20 cellular contexts compared by ENCODE assay signal in the genomic region with DNA sequence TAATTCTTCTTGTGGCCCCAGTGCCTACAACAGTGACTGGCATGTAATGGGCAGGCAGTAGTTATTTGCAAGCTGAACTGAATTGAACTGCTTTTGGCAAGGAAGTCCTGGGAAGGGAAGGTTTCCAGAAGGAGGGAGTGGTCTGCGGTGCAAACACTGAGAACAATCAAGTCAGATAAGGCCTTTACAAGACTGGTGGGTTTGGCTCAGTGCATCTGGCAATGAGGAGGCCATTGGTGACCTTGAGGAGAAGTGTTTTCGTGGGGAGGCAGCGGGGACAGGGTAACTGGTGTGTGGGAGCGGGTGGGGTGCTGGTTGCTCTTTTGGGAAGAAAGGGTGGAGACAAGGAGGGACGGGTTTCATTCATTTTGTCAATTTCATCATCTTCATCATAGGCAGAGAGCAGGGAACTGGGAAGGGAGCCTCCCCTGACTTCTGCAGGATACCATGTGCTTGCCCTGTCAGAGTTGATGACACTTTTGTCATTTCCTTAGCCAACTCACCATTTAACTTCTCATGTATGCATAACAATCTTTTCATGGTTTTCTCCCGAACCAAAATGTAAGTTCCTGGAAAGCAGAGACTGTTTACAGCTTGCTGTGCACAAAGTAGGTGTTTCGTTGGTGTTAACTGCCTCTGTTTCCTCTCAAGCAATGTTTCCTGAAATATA. TPM values are rescaled to one million over a fixed set of nuclear protein-coding genes. Genes with fewer than 3 reads are reported as not detected.
A peak's percentile ranks its signal among the peaks of the same experiment; 100 is the strongest.
DNase-seq lines count a peak whose midpoint lies in the region; ATAC-seq and TF ChIP-seq lines count a peak whose summit lies in the region.
"Had no signal": no experiment of that assay in that cellular context is flagged by ENCODE, and none has a peak within 500 bp of the region (broad histone marks: within the 10 kb centered on the region; RNA-seq: fewer than 3 reads in every experiment).

No MANE protein-coding gene starts in this region.

- no peaks in the 10 kb centered on the region for H3K9me3 ChIP-seq in mucosa of rectum (ENCODE audit: control insufficient read depth in 2 of 2, low read length in 2 of 2)
- H3K9me3 ChIP-seq: tibial nerve had no signal

- no peaks in the 10 kb centered on the region for H3K36me3 ChIP-seq in mucosa of rectum (ENCODE audit: control insufficient read depth in 2 of 2, insufficient read depth in 2 of 2, low read length in 2 of 2)
- H3K36me3 ChIP-seq: tibial nerve had no signal

- POLR2A ChIA-PET in activated naive CD8-positive, alpha-beta T cell treated with anti-CD3 and anti-CD28 coated beads, Interleukin-2, amount 10 ng/mL, durations not matched to agents 7 days and 5 days (lab: Charles Lee): interaction anchor here (1.2 kb wide), 1 partner anchor 9 kb away, joined by 3 read pairs; no protein-coding TSS in a partner anchor

- H3K27me3 ChIP-seq in mucosa of rectum (ENCODE audit: control insufficient read depth in 2 of 2, insufficient read depth in 2 of 2, low read length in 2 of 2): no peaks in the 10 kb centered on the region
- H3K27me3 ChIP-seq: tibial nerve had no signal

- no peak for DNase-seq in activated naive CD8-positive, alpha-beta T cell treated with anti-CD3 and anti-CD28 coated beads, Interleukin-2, amount 10 ng/mL, durations not matched to agents 7 days and 5 days
- DNase-seq in activated naive CD8-positive, alpha-beta T cell treated with anti-CD3 and anti-CD28 coated beads for 36 hours: no peak
- DNase-seq in dermis blood vessel endothelial cell: peak; percentile 31
- DNase-seq in type B pancreatic cell (ENCODE audit: extremely low spot score, unreplicated experiment): peak; percentile 63
- no peak for DNase-seq in HuH-7 (ENCODE audit: low spot score)
- DNase-seq in KG1 (lab: John Stamatoyannopoulos, UW): no peak
- DNase-seq: activated T-cell treated with anti-CD3 and anti-CD28 coated beads, Interleukin-2, amount 50 U/mL, for 4 hours; anterior cingulate cortex; Calu3; cortex of kidney; GDM1; HFFc6; naive thymus-derived CD4-positive, alpha-beta T cell; NCI-H1694; NCI-H510A had no signal

- peaks cover 9 to 25% of the 10 kb centered on the region in 2 donors for H3K4me1 ChIP-seq in mucosa of rectum (ENCODE audit: control insufficient read depth in 2 of 2, insufficient read depth in 2 of 2, low read length in 2 of 2)

- no peaks in the 10 kb centered on the region for H3K9me3 Mint-ChIP-seq in activated naive CD8-positive, alpha-beta T cell treated with anti-CD3 and anti-CD28 coated beads, Interleukin-2, amount 10 ng/mL, durations not matched to agents 7 days and 5 days
- no peaks in the 10 kb centered on the region for H3K9me3 Mint-ChIP-seq in activated naive CD8-positive, alpha-beta T cell treated with anti-CD3 and anti-CD28 coated beads for 36 hours
- no peaks in the 10 kb centered on the region for H3K9me3 Mint-ChIP-seq in type B pancreatic cell
- H3K9me3 Mint-ChIP-seq: activated T-cell treated with anti-CD3 and anti-CD28 coated beads, Interleukin-2, amount 50 U/mL, for 4 hours; HFFc6; naive thymus-derived CD4-positive, alpha-beta T cell; WTC11 had no signal

- no peak for ATAC-seq in activated naive CD8-positive, alpha-beta T cell treated with anti-CD3 and anti-CD28 coated beads, Interleukin-2, amount 10 ng/mL, durations not matched to agents 7 days and 5 days (ENCODE audit: low read depth)
- no peak for ATAC-seq in HG02588 (IDR thresholded peaks at IDR 0.05; ENCODE audit: unreplicated experiment)
- ATAC-seq: activated T-cell treated with anti-CD3 and anti-CD28 coated beads, Interleukin-2, amount 50 U/mL, for 4 hours; naive thymus-derived CD4-positive, alpha-beta T cell; WTC11 had no signal

- peaks cover 21% of the 10 kb centered on the region for H3K27me3 Mint-ChIP-seq in activated naive CD8-positive, alpha-beta T cell treated with anti-CD3 and anti-CD28 coated beads, Interleukin-2, amount 10 ng/mL, durations not matched to agents 7 days and 5 days
- peaks cover 2% of the 10 kb centered on the region for H3K27me3 Mint-ChIP-seq in activated naive CD8-positive, alpha-beta T cell treated with anti-CD3 and anti-CD28 coated beads for 36 hours
- no peaks in the 10 kb centered on the region for H3K27me3 Mint-ChIP-seq in type B pancreatic cell

- no peaks in the 10 kb centered on the region for H3K36me3 Mint-ChIP-seq in activated naive CD8-positive, alpha-beta T cell treated with anti-CD3 and anti-CD28 coated beads, Interleukin-2, amount 10 ng/mL, durations not matched to agents 7 days and 5 days
- H3K36me3 Mint-ChIP-seq in activated naive CD8-positive, alpha-beta T cell treated with anti-CD3 and anti-CD28 coated beads for 36 hours: no peaks in the 10 kb centered on the region
- no peaks in the 10 kb centered on the region for H3K36me3 Mint-ChIP-seq in type B pancreatic cell
- H3K36me3 Mint-ChIP-seq: naive thymus-derived CD4-positive, alpha-beta T cell; WTC11 had no signal

- no peak overlapping the region for H3K4me3 Mint-ChIP-seq in activated naive CD8-positive, alpha-beta T cell treated with anti-CD3 and anti-CD28 coated beads, Interleukin-2, amount 10 ng/mL, durations not matched to agents 7 days and 5 days
- no peak overlapping the region for H3K4me3 Mint-ChIP-seq in activated naive CD8-positive, alpha-beta T cell treated with anti-CD3 and anti-CD28 coated beads for 36 hours
- H3K4me3 Mint-ChIP-seq in type B pancreatic cell: no peak overlapping the region
- H3K4me3 Mint-ChIP-seq: activated T-cell treated with anti-CD3 and anti-CD28 coated beads, Interleukin-2, amount 50 U/mL, for 4 hours; HFFc6; WTC11 had no signal

- H3K27ac Mint-ChIP-seq in activated naive CD8-positive, alpha-beta T cell treated with anti-CD3 and anti-CD28 coated beads, Interleukin-2, amount 10 ng/mL, durations not matched to agents 7 days and 5 days: peak overlapping the region; percentile 32
- no peak overlapping the region for H3K27ac Mint-ChIP-seq in activated naive CD8-positive, alpha-beta T cell treated with anti-CD3 and anti-CD28 coated beads for 36 hours
- H3K27ac Mint-ChIP-seq in type B pancreatic cell: peak overlapping the region; percentile 91
- H3K27ac Mint-ChIP-seq: HFFc6, WTC11 had no signal

- H3K4me1 Mint-ChIP-seq in activated naive CD8-positive, alpha-beta T cell treated with anti-CD3 and anti-CD28 coated beads, Interleukin-2, amount 10 ng/mL, durations not matched to agents 7 days and 5 days: peaks cover 14% of the 10 kb centered on the region
- no peaks in the 10 kb centered on the region for H3K4me1 Mint-ChIP-seq in activated naive CD8-positive, alpha-beta T cell treated with anti-CD3 and anti-CD28 coated beads for 36 hours
- H3K4me1 Mint-ChIP-seq in type B pancreatic cell (ENCODE audit: unreplicated experiment): peaks cover 11% of the 10 kb centered on the region

- peak overlapping the region in 1 of 2 donors; percentile 45 for H3K9ac ChIP-seq in mucosa of rectum (ENCODE audit: low read depth in 1 of 2, low read length in 2 of 2)

- peak overlapping the region in 1 of 2 donors; percentile 15 for H3K4me3 ChIP-seq in mucosa of rectum (ENCODE audit: low read length in 2 of 2)
- H3K4me3 ChIP-seq: tibial nerve had no signal

- H3K27ac ChIP-seq in mucosa of rectum (ENCODE audit: low read depth in 2 of 2, low read length in 2 of 2): peak overlapping the region; percentile 66 to 76
- H3K27ac ChIP-seq: tibial nerve had no signal

- no peak for TF ChIP-seq CTCF in type B pancreatic cell (conservative IDR thresholded peaks at IDR 0.05)

RNA-seq across cellular contexts. Expression of gene EHD4, which starts 8.4 kb away (rescaled TPM):
- 1 to 10 TPM; 8.4 to 9.5 TPM for total RNA-seq in activated naive CD8-positive, alpha-beta T cell treated with anti-CD3 and anti-CD28 coated beads, Interleukin-2, amount 10 ng/mL, durations not matched to agents 7 days and 5 days
- 10 to 100 TPM; 23.5 to 23.6 TPM for total RNA-seq in activated naive CD8-positive, alpha-beta T cell treated with anti-CD3 and anti-CD28 coated beads for 36 hours
- total RNA-seq in dermis blood vessel endothelial cell (84.4 and 128 TPM in 2 replicates), type B pancreatic cell (ENCODE audit: low replicate concordance) (18.8 and 25.2 TPM in 2 replicates)

RNA-seq across cellular contexts. Expression of gene PLA2G4E, which starts 40.1 kb away (rescaled TPM):
- total RNA-seq in activated naive CD8-positive, alpha-beta T cell treated with anti-CD3 and anti-CD28 coated beads, Interleukin-2, amount 10 ng/mL, durations not matched to agents 7 days and 5 days: not detected
- not detected for total RNA-seq in activated naive CD8-positive, alpha-beta T cell treated with anti-CD3 and anti-CD28 coated beads for 36 hours
- total RNA-seq in dermis blood vessel endothelial cell (not detected in 2 replicates), type B pancreatic cell (ENCODE audit: low replicate concordance) (0.12 TPM in 1 of 2 replicates, not detected in the other)
- total RNA-seq: activated T-cell treated with anti-CD3 and anti-CD28 coated beads, Interleukin-2, amount 50 U/mL, for 4 hours; HFFc6; naive thymus-derived CD4-positive, alpha-beta T cell; renal cortical epithelial cell; tibial nerve; WTC11 had no signal

Comparison
In these comparisons a context has a peak if more than half of its experiments do, and no peak if none do; other contexts are left out.
1. DNase-seq: peak in dermis blood vessel endothelial cell (single experiment) and type B pancreatic cell (single experiment); none in activated naive CD8-positive, alpha-beta T cell treated with anti-CD3 and anti-CD28 coated beads, Interleukin-2, amount 10 ng/mL, durations not matched to agents 7 days and 5 days (single experiment), activated naive CD8-positive, alpha-beta T cell treated with anti-CD3 and anti-CD28 coated beads for 36 hours (single experiment), HuH-7 (single experiment) and KG1 (single experiment).